ENCODE assay signal across 27 cellular contexts in genomic region chr12:19201653-19202052, GRCh38.
DNase-seq lines count a peak whose midpoint lies in the region; ATAC-seq and TF ChIP-seq lines count a peak whose summit lies in the region.
"Had no signal": no experiment of that assay in that cellular context is flagged by ENCODE, and none has a peak within 500 bp of the region (broad histone marks: within the 10 kb centered on the region; RNA-seq: fewer than 3 reads in every experiment).

No MANE protein-coding gene starts in this region.

- H3K27me3 ChIP-seq in cardiac muscle cell: no peaks in the 10 kb centered on the region
- no peaks in the 10 kb centered on the region for H3K27me3 ChIP-seq in heart right ventricle
- H3K27me3 ChIP-seq: adrenal gland, neural progenitor cell had no signal

- 0 out of 2 replicates have a peak overlapping the region, but pooled peaks have one; percentile 11 for H3K27ac Mint-ChIP-seq in WTC11
- H3K27ac Mint-ChIP-seq: activated CD8-positive, alpha-beta T cell treated with anti-CD3 and anti-CD28 coated beads for 36 hours; activated T-helper 1 cell treated with anti-CD3 and anti-CD28 coated beads, Interleukin-12 subunit alpha, Interleukin-12 subunit beta, Interleukin-2, Interleukin-4 antibody, amounts not matched to agents 30 ng/mL and 10 ng/mL and 1 ng/mL, durations not matched to agents 14 hours and 24 hours and 36 hours; brain; CD4-positive, alpha-beta memory T cell; neural progenitor cell; stimulated activated naive CD8-positive, alpha-beta T cell treated with anti-CD3 and anti-CD28 coated beads, Interleukin-15, Interleukin-2, amounts not matched to agents 100 ng/mL and 50 ng/mL, for 24 hours had no signal

- H3K9me3 ChIP-seq in cardiac muscle cell (ENCODE audit: low read depth) (no peaks in the 10 kb centered on the region), heart right ventricle (no peaks in the 10 kb centered on the region)
- H3K9me3 ChIP-seq: adrenal gland, left ventricle myocardium inferior, thoracic aorta had no signal

- peaks cover 52% of the 10 kb centered on the region for H3K4me1 Mint-ChIP-seq in WTC11
- H3K4me1 Mint-ChIP-seq: CD4-positive, alpha-beta memory T cell had no signal

- H3K4me1 ChIP-seq in cardiac muscle cell (ENCODE audit: low read depth): peaks cover 41% of the 10 kb centered on the region
- peaks cover 0 to 54% (median 27%) of the 10 kb centered on the region in 9 donors for H3K4me1 ChIP-seq in heart right ventricle

- intact Hi-C loops in heart right ventricle (cut with DNase I): no loop called here

- WGBS in heart right ventricle, 2 donors: 88 to 89% methylated on average over 3 of the region's 3 CpGs

- no peaks in the 10 kb centered on the region for H3K36me3 ChIP-seq in cardiac muscle cell
- H3K36me3 ChIP-seq in heart right ventricle: no peaks in the 10 kb centered on the region
- H3K36me3 ChIP-seq: adrenal gland, left ventricle myocardium inferior, neural progenitor cell, thoracic aorta had no signal

- peaks cover under 1% of the 10 kb centered on the region for H3K36me3 Mint-ChIP-seq in WTC11
- H3K36me3 Mint-ChIP-seq: CD4-positive, alpha-beta memory T cell had no signal

- H3K4me3 ChIP-seq in cardiac muscle cell (no peak overlapping the region), heart right ventricle (no peak overlapping the region), fibroblast of villous mesenchyme (ENCODE audit: low read depth, low read length) (no peak overlapping the region)
- H3K4me3 ChIP-seq: adrenal gland, left ventricle myocardium inferior, neural progenitor cell, thoracic aorta had no signal

- H3K27ac ChIP-seq in cardiac muscle cell (peak overlapping the region; percentile 45), heart right ventricle (peak overlapping the region in 1 of 10 donors; percentile 16)
- H3K27ac ChIP-seq: adrenal gland, left ventricle myocardium inferior, neural progenitor cell, parathyroid adenoma, thoracic aorta had no signal

- H3K27me3 Mint-ChIP-seq in WTC11 (ENCODE audit: low read depth): no peaks in the 10 kb centered on the region
- H3K27me3 Mint-ChIP-seq: activated CD8-positive, alpha-beta T cell treated with anti-CD3 and anti-CD28 coated beads for 36 hours; brain; CD4-positive, alpha-beta memory T cell; stimulated activated naive CD8-positive, alpha-beta T cell treated with anti-CD3 and anti-CD28 coated beads, Interleukin-15, Interleukin-2, amounts not matched to agents 100 ng/mL and 50 ng/mL, for 24 hours had no signal

- H3K9me3 Mint-ChIP-seq in WTC11: no peaks in the 10 kb centered on the region
- H3K9me3 Mint-ChIP-seq: activated CD8-positive, alpha-beta T cell treated with anti-CD3 and anti-CD28 coated beads for 36 hours; activated T-helper 1 cell treated with anti-CD3 and anti-CD28 coated beads, Interleukin-12 subunit alpha, Interleukin-12 subunit beta, Interleukin-2, Interleukin-4 antibody, amounts not matched to agents 30 ng/mL and 10 ng/mL and 1 ng/mL, durations not matched to agents 14 hours and 24 hours and 36 hours; brain; CD4-positive, alpha-beta memory T cell; stimulated activated naive CD8-positive, alpha-beta T cell treated with anti-CD3 and anti-CD28 coated beads, Interleukin-15, Interleukin-2, amounts not matched to agents 100 ng/mL and 50 ng/mL, for 24 hours had no signal

- TF ChIP-seq CTCF in cardiac muscle cell (IDR thresholded peaks at IDR 0.05; ENCODE audit: low read depth, low read length): no peak
- TF ChIP-seq CTCF in heart right ventricle (IDR thresholded peaks at IDR 0.05): no peak
- TF ChIP-seq CTCF in WTC11 (IDR thresholded peaks at IDR 0.05): no peak
- TF ChIP-seq CTCF in fibroblast of villous mesenchyme (IDR thresholded peaks at IDR 0.05; ENCODE audit: insufficient read depth, low read depth, low read length): no peak

- DNase-seq in cardiac muscle cell (ENCODE audit: low read depth in 1 of 2, low spot score in 1 of 2) (peak in 1 of 2 donors; percentile 51), heart right ventricle (no peak), WTC11 (ENCODE audit: low spot score) (no peak), fibroblast of villous mesenchyme (ENCODE audit: low read depth) (peak; percentile 64), stromal cell of bone marrow (ENCODE audit: low read depth) (peak; percentile 58), SIG-M5 treated with dmso at 0.1 percent for 504 hours (lab: John Stamatoyannopoulos, UW; ENCODE audit: unreplicated experiment) (no peak), NCI-H2029 treated with DMSO at 0.1 percent for 48 hours (lab: John Stamatoyannopoulos, UW) (no peak)
- DNase-seq: 8988T; activated CD8-positive, alpha-beta memory T cell treated with anti-CD3 and anti-CD28 coated beads, Interleukin-2, amount 50 U/mL, for 48 hours; activated CD8-positive, alpha-beta T cell treated with anti-CD3 and anti-CD28 coated beads for 36 hours; activated naive CD4-positive, alpha-beta T cell treated with Interleukin-2 at 50 U/mL for 16 hours; adrenal gland; CD4-positive, alpha-beta memory T cell; H7; left ventricle myocardium inferior; NCI-H1048; NCI-H187; NCI-H526 treated with DMSO at 0.1 percent for 48 hours; SHP77 treated with DMSO at 0.1 percent for 48 hours; stimulated activated CD8-positive, alpha-beta memory T cell treated with anti-CD3 and anti-CD28 coated beads, Interleukin-4, amount 100 ng/mL, for 48 hours had no signal

- CTCF ChIA-PET in WTC11 (lab: Charles Lee): no interaction called here

- POLR2A ChIA-PET in WTC11 (lab: Charles Lee): no interaction called here

- H3K4me3 Mint-ChIP-seq in WTC11: no peak overlapping the region
- H3K4me3 Mint-ChIP-seq: activated CD8-positive, alpha-beta T cell treated with anti-CD3 and anti-CD28 coated beads for 36 hours; activated T-helper 1 cell treated with anti-CD3 and anti-CD28 coated beads, Interleukin-12 subunit alpha, Interleukin-12 subunit beta, Interleukin-2, Interleukin-4 antibody, amounts not matched to agents 30 ng/mL and 10 ng/mL and 1 ng/mL, durations not matched to agents 14 hours and 24 hours and 36 hours; brain; CD4-positive, alpha-beta memory T cell; neural progenitor cell; stimulated activated naive CD8-positive, alpha-beta T cell treated with anti-CD3 and anti-CD28 coated beads, Interleukin-15, Interleukin-2, amounts not matched to agents 100 ng/mL and 50 ng/mL, for 24 hours had no signal

- ATAC-seq in heart right ventricle (no peak), WTC11 (no peak), HG03280 (IDR thresholded peaks at IDR 0.05; ENCODE audit: unreplicated experiment) (no peak)
- ATAC-seq: activated CD8-positive, alpha-beta T cell treated with anti-CD3 and anti-CD28 coated beads for 36 hours had no signal

TF ChIP-seq in WTC11, 78 proteins besides CTCF, POLR2A, EP300 and RAD21 (continues in another document):
- TF ChIP-seq, protein P1, sequence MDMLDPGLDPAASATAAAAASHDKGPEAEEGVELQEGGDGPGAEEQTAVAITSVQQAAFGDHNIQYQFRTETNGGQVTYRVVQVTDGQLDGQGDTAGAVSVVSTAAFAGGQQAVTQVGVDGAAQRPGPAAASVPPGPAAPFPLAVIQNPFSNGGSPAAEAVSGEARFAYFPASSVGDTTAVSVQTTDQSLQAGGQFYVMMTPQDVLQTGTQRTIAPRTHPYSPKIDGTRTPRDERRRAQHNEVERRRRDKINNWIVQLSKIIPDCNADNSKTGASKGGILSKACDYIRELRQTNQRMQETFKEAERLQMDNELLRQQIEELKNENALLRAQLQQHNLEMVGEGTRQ (CRISPR knock-in tag; IDR thresholded peaks at IDR 0.05): no peak
- TF ChIP-seq CDX4 (CRISPR knock-in tag; IDR thresholded peaks at IDR 0.05; ENCODE audit: borderline replicate concordance): no peak
- TF ChIP-seq OVOL2 (CRISPR knock-in tag; IDR thresholded peaks at IDR 0.05; ENCODE audit: borderline replicate concordance): no peak
- no peak for TF ChIP-seq ZNF512 (CRISPR knock-in tag; IDR thresholded peaks at IDR 0.05; ENCODE audit: borderline replicate concordance)
- no peak for TF ChIP-seq ZNF219 (CRISPR knock-in tag; IDR thresholded peaks at IDR 0.05; ENCODE audit: borderline replicate concordance)
- no peak for TF ChIP-seq PRRX2 (CRISPR knock-in tag; IDR thresholded peaks at IDR 0.05)
- no peak for TF ChIP-seq ATF6 (CRISPR knock-in tag; IDR thresholded peaks at IDR 0.05)

Comparison
In these comparisons a context has a peak if more than half of its experiments do, and no peak if none do; other contexts are left out.
1. DNase-seq: peak in fibroblast of villous mesenchyme (single experiment) and stromal cell of bone marrow (single experiment); none in heart right ventricle (0 of 2), WTC11 (single experiment), SIG-M5 treated with dmso at 0.1 percent for 504 hours (single experiment) and NCI-H2029 treated with DMSO at 0.1 percent for 48 hours (single experiment).